Comparison of ENCODE assay signal across 38 cellular contexts in the genomic region with DNA sequence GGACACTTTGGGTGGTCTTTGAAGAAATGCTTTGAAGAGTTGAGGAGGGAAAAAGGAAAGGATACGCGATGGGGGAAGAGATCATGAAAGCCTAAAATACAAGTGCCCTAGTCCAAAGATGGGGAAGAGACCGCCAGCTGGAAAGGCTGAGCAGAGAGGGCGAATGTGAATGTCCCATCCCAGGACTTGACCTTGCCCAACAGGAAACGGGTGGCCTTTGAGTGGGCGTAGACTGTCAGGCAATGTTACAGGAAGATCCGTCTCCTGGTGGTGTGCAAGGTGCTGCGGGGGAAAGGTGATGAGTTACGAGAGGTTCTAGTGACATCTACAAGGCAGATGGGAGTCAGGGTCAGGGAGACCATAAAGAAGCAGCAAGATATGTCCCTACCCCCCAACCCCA. TPM values are rescaled to one million over a fixed set of nuclear protein-coding genes. Genes with fewer than 3 reads are reported as not detected.
"Had no signal": no experiment of that assay in that cellular context is flagged by ENCODE, and none has a peak within 500 bp of the region (broad histone marks: within the 10 kb centered on the region; RNA-seq: fewer than 3 reads in every experiment).

No MANE protein-coding gene starts in this region.

- H3K4me3 ChIP-seq: body of pancreas, cardiac muscle cell, colonic mucosa, esophagus squamous epithelium, heart right ventricle, mucosa of descending colon, pancreas, prostate gland, stomach, thyroid gland, upper lobe of left lung had no signal

- H3K27me3 Mint-ChIP-seq: activated naive CD4-positive, alpha-beta T cell treated with anti-CD3 and anti-CD28 coated beads, Interleukin-2, amount 50 U/mL, for 24 hours had no signal

- H3K4me3 Mint-ChIP-seq: activated CD4-positive, alpha-beta T cell treated with anti-CD3 and anti-CD28 coated beads for 36 hours; activated CD8-positive, alpha-beta memory T cell treated with anti-CD3 and anti-CD28 coated beads, Interleukin-2, amount 10 ng/mL, durations not matched to agents 7 days and 5 days; activated CD8-positive, alpha-beta T cell treated with anti-CD3 and anti-CD28 coated beads, Interleukin-2, amount 10 ng/mL, durations not matched to agents 7 days and 5 days; activated naive CD4-positive, alpha-beta T cell treated with anti-CD3 and anti-CD28 coated beads, Interleukin-2, amount 50 U/mL, for 24 hours; nephron; stimulated activated naive B cell treated with anti-CD40 and anti-IgM and Interleukin-4, amounts not matched to agents 10 μg/mL and 1 μg/mL and 100 μg/mL, for 72 hours had no signal

- H3K36me3 Mint-ChIP-seq: activated CD8-positive, alpha-beta memory T cell treated with anti-CD3 and anti-CD28 coated beads, Interleukin-2, amount 10 ng/mL, durations not matched to agents 7 days and 5 days; activated naive CD4-positive, alpha-beta T cell treated with anti-CD3 and anti-CD28 coated beads, Interleukin-2, amount 50 U/mL, for 24 hours; stimulated activated naive B cell treated with anti-CD40 and anti-IgM and Interleukin-4, amounts not matched to agents 10 μg/mL and 1 μg/mL and 100 μg/mL, for 72 hours had no signal

- H3K4me1 Mint-ChIP-seq: stimulated activated naive B cell treated with anti-CD40 and anti-IgM and Interleukin-4, amounts not matched to agents 10 μg/mL and 1 μg/mL and 100 μg/mL, for 72 hours had no signal

- ATAC-seq: activated CD4-positive, alpha-beta T cell treated with anti-CD3 and anti-CD28 coated beads for 36 hours; activated CD8-positive, alpha-beta memory T cell treated with anti-CD3 and anti-CD28 coated beads, Interleukin-2, amount 10 ng/mL, durations not matched to agents 7 days and 5 days; activated CD8-positive, alpha-beta T cell treated with anti-CD3 and anti-CD28 coated beads, Interleukin-2, amount 10 ng/mL, durations not matched to agents 7 days and 5 days; body of pancreas; heart right ventricle; left ventricle myocardium superior; mucosa of descending colon; pancreas; sciatic nerve; stimulated activated naive B cell treated with anti-CD40 and anti-IgM and Interleukin-4, amounts not matched to agents 10 μg/mL and 1 μg/mL and 100 μg/mL, for 72 hours had no signal

- H3K9me3 Mint-ChIP-seq: activated naive CD4-positive, alpha-beta T cell treated with anti-CD3 and anti-CD28 coated beads, Interleukin-2, amount 50 U/mL, for 24 hours; activated T-helper 2 cell treated with anti-CD3 and anti-CD28 coated beads, Interferon-gamma antibody, Interleukin-2, Interleukin-4, amounts not matched to agents 10 μg/mL and 5 μg/mL and 100 μg/mL, durations not matched to agents 14 hours and 24 hours and 36 hours; nephron; stimulated activated naive B cell treated with anti-CD40 and anti-IgM and Interleukin-4, amounts not matched to agents 10 μg/mL and 1 μg/mL and 100 μg/mL, for 72 hours had no signal

- H3K27ac Mint-ChIP-seq: activated CD4-positive, alpha-beta T cell treated with anti-CD3 and anti-CD28 coated beads for 36 hours; activated CD8-positive, alpha-beta memory T cell treated with anti-CD3 and anti-CD28 coated beads, Interleukin-2, amount 10 ng/mL, durations not matched to agents 7 days and 5 days; activated CD8-positive, alpha-beta T cell treated with anti-CD3 and anti-CD28 coated beads, Interleukin-2, amount 10 ng/mL, durations not matched to agents 7 days and 5 days; activated naive CD4-positive, alpha-beta T cell treated with anti-CD3 and anti-CD28 coated beads, Interleukin-2, amount 50 U/mL, for 24 hours; activated T-helper 2 cell treated with anti-CD3 and anti-CD28 coated beads, Interferon-gamma antibody, Interleukin-2, Interleukin-4, amounts not matched to agents 10 μg/mL and 5 μg/mL and 100 μg/mL, durations not matched to agents 14 hours and 24 hours and 36 hours; nephron; stimulated activated naive B cell treated with anti-CD40 and anti-IgM and Interleukin-4, amounts not matched to agents 10 μg/mL and 1 μg/mL and 100 μg/mL, for 72 hours had no signal

- DNase-seq: activated CD4-positive, alpha-beta T cell treated with anti-CD3 and anti-CD28 coated beads for 36 hours; activated CD4-positive, CD25-positive, alpha-beta regulatory T cell; activated CD8-positive, alpha-beta memory T cell treated with anti-CD3 and anti-CD28 coated beads, Interleukin-2, amount 10 ng/mL, durations not matched to agents 7 days and 5 days; activated CD8-positive, alpha-beta T cell treated with anti-CD3 and anti-CD28 coated beads, Interleukin-2, amount 10 ng/mL, durations not matched to agents 7 days and 5 days; activated T-cell treated with anti-CD3 and anti-CD28 coated beads, Interleukin-2, amount 50 U/mL, for 48 hours; aorta; body of pancreas; cerebellar nuclear complex; colonic mucosa; effector CD8-positive, alpha-beta T cell; esophagus squamous epithelium; foreskin melanocyte; heart right ventricle; islet precursor cell; left ventricle myocardium superior; mucosa of descending colon; pancreas; retina; small intestine; stimulated activated CD4-positive, alpha-beta T cell treated with anti-CD3 and anti-CD28 coated beads, Interleukin-4, amount 100 ng/mL, for 4 hours; stimulated activated CD8-positive, alpha-beta memory T cell treated with anti-CD3 and anti-CD28 coated beads, Interleukin-4, amount 100 ng/mL, for 48 hours; stimulated activated naive B cell treated with anti-CD40 and anti-IgM and Interleukin-4, amounts not matched to agents 10 μg/mL and 1 μg/mL and 100 μg/mL, for 72 hours; stomach; thyroid gland; upper lobe of left lung had no signal

RNA-seq across cellular contexts. Expression of a gene that starts 55.0 kb away (rescaled TPM):
- total RNA-seq: activated CD4-positive, alpha-beta T cell treated with anti-CD3 and anti-CD28 coated beads for 36 hours; activated CD8-positive, alpha-beta memory T cell treated with anti-CD3 and anti-CD28 coated beads, Interleukin-2, amount 10 ng/mL, durations not matched to agents 7 days and 5 days; activated CD8-positive, alpha-beta T cell treated with anti-CD3 and anti-CD28 coated beads, Interleukin-2, amount 10 ng/mL, durations not matched to agents 7 days and 5 days; activated T-helper 2 cell treated with anti-CD3 and anti-CD28 coated beads, Interferon-gamma antibody, Interleukin-2, Interleukin-4, amounts not matched to agents 10 μg/mL and 5 μg/mL and 100 μg/mL, durations not matched to agents 14 hours and 24 hours and 36 hours; aorta; body of pancreas; cardiac muscle cell; colonic mucosa; dermis microvascular lymphatic vessel endothelial cell; esophagus squamous epithelium; glomerular endothelial cell; heart right ventricle; left ventricle myocardium superior; lung microvascular endothelial cell; mesenteric fat pad; mucosa of descending colon; myocyte; pancreas; sciatic nerve; stomach; T-helper 2 cell treated with Interferon-gamma antibody and Interleukin-4, amounts not matched to agents 100 ng/mL and 5 ng/mL, for 36 hours had no signal
- polyA plus RNA-seq: adipose tissue, aorta, cardiac muscle cell, heart right ventricle, pancreas, small intestine, stomach had no signal
